12 cellular contexts compared by ENCODE assay signal in the genomic region with DNA sequence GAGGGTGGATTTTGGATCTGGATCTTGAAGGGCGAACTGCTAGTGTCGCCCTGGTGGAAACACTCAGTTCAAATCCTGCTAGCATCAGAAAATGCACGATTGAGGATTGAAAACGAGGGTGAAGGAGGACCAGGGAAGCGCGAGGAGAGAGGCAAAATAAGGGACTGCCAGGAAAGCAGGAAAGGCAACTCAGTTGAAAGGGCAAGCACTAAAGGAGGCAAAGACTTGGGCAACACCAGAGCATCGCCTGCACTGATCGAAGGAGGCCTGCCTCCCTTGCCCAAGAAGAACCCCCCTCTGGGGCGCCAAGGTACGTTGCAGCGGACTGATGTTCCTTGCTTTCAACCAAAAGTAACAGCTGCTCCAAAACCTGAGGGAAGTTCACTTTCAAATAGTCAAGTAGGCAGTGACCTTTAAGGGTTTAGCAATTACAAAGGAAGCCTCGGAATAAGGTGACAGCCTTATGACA. TPM values are rescaled to one million over a fixed set of nuclear protein-coding genes. Genes with fewer than 3 reads are reported as not detected.
DNase-seq lines count a peak whose midpoint lies in the region; ATAC-seq and TF ChIP-seq lines count a peak whose summit lies in the region.
"Had no signal": no experiment of that assay in that cellular context is flagged by ENCODE, and none has a peak within 500 bp of the region (broad histone marks: within the 10 kb centered on the region; RNA-seq: fewer than 3 reads in every experiment).

No MANE protein-coding gene starts in this region.

- H2AFZ ChIP-seq in fibroblast of lung (ENCODE audit: low read length) = peak overlapping the region; percentile 67

- intact Hi-C loops in transverse colon (cut with DNase I; ENCODE audit: low total_unique reads) = no loop called here

- H3K36me3 ChIP-seq in Peyer's patch (no peaks in the 10 kb centered on the region), fibroblast of lung (ENCODE audit: control insufficient read depth, insufficient read depth, low read length) (no peaks in the 10 kb centered on the region), muscle layer of duodenum (ENCODE audit: control insufficient read depth in 1 of 2, insufficient read depth in 2 of 2, low read length in 2 of 2) (no peaks in the 10 kb centered on the region), transverse colon (no peaks in the 10 kb centered on the region), MG63 (no peaks in the 10 kb centered on the region)

- no peak for TF ChIP-seq CTCF in Peyer's patch (IDR thresholded peaks at IDR 0.05)
- TF ChIP-seq CTCF in fibroblast of lung (conservative IDR thresholded peaks at IDR 0.05 in 1 of 2, IDR thresholded peaks at IDR 0.05 in 1 of 2; ENCODE audit: low read depth in 1 of 2, low read length in 2 of 2) = no peak
- TF ChIP-seq CTCF in transverse colon (IDR thresholded peaks at IDR 0.05) = no peak

- no peak for ATAC-seq in GM19324 (IDR thresholded peaks at IDR 0.05; ENCODE audit: low FRiP score, unreplicated experiment)
- ATAC-seq: naive thymus-derived CD8-positive, alpha-beta T cell had no signal

- peak overlapping the region; percentile 86 for H3K4me2 ChIP-seq in fibroblast of lung (ENCODE audit: extremely low read depth, insufficient read depth, low read length)

- H3K9me3 ChIP-seq in Peyer's patch = no peaks in the 10 kb centered on the region
- no peaks in the 10 kb centered on the region for H3K9me3 ChIP-seq in fibroblast of lung (ENCODE audit: control insufficient read depth, insufficient read depth, low read depth, low read length)
- H3K9me3 ChIP-seq in muscle layer of duodenum (ENCODE audit: control insufficient read depth in 1 of 2, low read length in 2 of 2) = no peaks in the 10 kb centered on the region
- no peaks in the 10 kb centered on the region for H3K9me3 ChIP-seq in transverse colon
- no peaks in the 10 kb centered on the region for H3K9me3 ChIP-seq in MG63

- peaks cover 0 to 20% (median 0%) of the 10 kb centered on the region in 4 donors for H3K4me1 ChIP-seq in Peyer's patch
- H3K4me1 ChIP-seq in fibroblast of lung (ENCODE audit: control insufficient read depth, extremely low read depth, insufficient read depth, low read length) = peaks cover 3% of the 10 kb centered on the region
- H3K4me1 ChIP-seq in muscle layer of duodenum (ENCODE audit: control insufficient read depth in 1 of 2, insufficient read depth in 2 of 2, low read length in 2 of 2) = peaks cover 0 to 17% of the 10 kb centered on the region in 2 donors
- peaks cover 0 to 13% (median 13%) of the 10 kb centered on the region in 4 donors for H3K4me1 ChIP-seq in transverse colon

- no peak overlapping the region for H3K9ac ChIP-seq in fibroblast of lung (ENCODE audit: insufficient read depth, low read length)

- no peaks in the 10 kb centered on the region for H4K20me1 ChIP-seq in fibroblast of lung (ENCODE audit: control insufficient read depth, extremely low read depth, insufficient read depth, low read length)

- H3K27me3 ChIP-seq in Peyer's patch (no peaks in the 10 kb centered on the region), fibroblast of lung (ENCODE audit: control insufficient read depth, insufficient read depth, low read length) (peaks cover 4% of the 10 kb centered on the region), muscle layer of duodenum (ENCODE audit: low read depth, low read length) (no peaks in the 10 kb centered on the region), transverse colon (peaks cover 10% of the 10 kb centered on the region), MG63 (no peaks in the 10 kb centered on the region)

- 31 to 35% methylated on average over 12 of the region's 12 CpGs for WGBS in transverse colon (ENCODE audit: low coverage in 1 of 2), 2 donors

- DNase-seq in Peyer's patch (no peak), fibroblast of lung (ENCODE audit: low read depth in 2 of 2) (no peak), transverse colon (no peak), NOMO-1 (lab: John Stamatoyannopoulos, UW; ENCODE audit: unreplicated experiment in 2 of 2) (no peak), MG63 (no peak)
- no peak for DNase-seq in stimulated activated CD4-positive, alpha-beta T cell treated with anti-CD3 and anti-CD28 coated beads, Interleukin-4, amount 100 ng/mL, for 24 hours
- DNase-seq: activated B cell treated with CpG ODN at 0.5 μM for 24 hours; activated naive CD4-positive, alpha-beta T cell; GOT3; naive thymus-derived CD8-positive, alpha-beta T cell had no signal

- in situ Hi-C loops in transverse colon (cut with MboI; ENCODE audit: low pct_ligation_motif_present in 1 of 4, low pct_unique_long_range_greater_than_20kb in 1 of 4, low sequenced_read_pairs in 3 of 4) = no loop called here

- no peak for TF ChIP-seq EP300 in transverse colon (IDR thresholded peaks at IDR 0.05; ENCODE audit: low read depth)

- peak overlapping the region in 3 of 4 donors; percentile 7 to 41 (median 33) for H3K4me3 ChIP-seq in Peyer's patch
- H3K4me3 ChIP-seq in fibroblast of lung (replicated peaks in 1 of 4; ENCODE audit: control extremely low read depth in 1 of 4, insufficient read depth in 1 of 4, low read depth in 3 of 4, low read length in 4 of 4) = peak overlapping the region; percentile 35 to 75 (median 53)
- peak overlapping the region; percentile 56 to 75 for H3K4me3 ChIP-seq in muscle layer of duodenum (ENCODE audit: low read depth in 1 of 2, low read length in 2 of 2)
- H3K4me3 ChIP-seq in transverse colon = peak overlapping the region in 3 of 4 donors; percentile 28 to 46 (median 29)
- H3K4me3 ChIP-seq in MG63 = no peak overlapping the region

- TF ChIP-seq POLR2A in Peyer's patch (IDR thresholded peaks at IDR 0.05) (no peak), transverse colon (IDR thresholded peaks at IDR 0.05) (no peak)

- H3K79me2 ChIP-seq in fibroblast of lung (ENCODE audit: control insufficient read depth, insufficient read depth, low read length) = no peaks in the 10 kb centered on the region

- H3K27ac ChIP-seq in Peyer's patch = no peak overlapping the region
- no peak overlapping the region for H3K27ac ChIP-seq in fibroblast of lung (ENCODE audit: insufficient read depth, low read length)
- H3K27ac ChIP-seq in muscle layer of duodenum (ENCODE audit: low read length) = no peak overlapping the region
- H3K27ac ChIP-seq in transverse colon = peak overlapping the region in 3 of 4 donors; percentile 11 to 65 (median 55)

RNA-seq across cellular contexts. Expression of a gene that starts 0.3 kb away (rescaled TPM):
- total RNA-seq in Peyer's patch = under 1 TPM in 2 of 4 donors, not detected in 2; 0.47 to 0.67 TPM
- 2.3 and 6.9 TPM in 2 replicates for total RNA-seq in fibroblast of lung
- 0.52 and 28.2 TPM in 2 replicates for polyA plus RNA-seq in fibroblast of lung
- polyA plus RNA-seq in fibroblast of lung (2012) = 0.46 and 22.3 TPM in 2 replicates
- polyA minus RNA-seq in fibroblast of lung (ENCODE audit: low replicate concordance) = 3.8 TPM in 1 of 2 replicates, not detected in the other
- 1 to 10 TPM in 3 of 4 donors, under 1 TPM in 1; 0.40 to 5.7 (median 3.3) TPM for total RNA-seq in transverse colon
- not detected in 2 replicates for total RNA-seq in MG63 (2014; rRNA removed; shearing (Covaris generic); ENCODE audit: low replicate concordance)
- total RNA-seq: activated B cell treated with CpG ODN at 0.5 μM for 24 hours; naive thymus-derived CD8-positive, alpha-beta T cell had no signal
- polyA plus RNA-seq: naive thymus-derived CD8-positive, alpha-beta T cell had no signal

Comparison
In these comparisons a context has a peak if more than half of its experiments do, and no peak if none do; other contexts are left out.
1. H3K27ac ChIP-seq: peak in transverse colon (3 of 4); none in Peyer's patch (0 of 4), fibroblast of lung (single experiment) and muscle layer of duodenum (single experiment).